ENCODE assay signal across 8 cellular contexts in genomic region chr6:135182993-135183531, GRCh38. TPM values are rescaled to one million over a fixed set of nuclear protein-coding genes. Genes with fewer than 3 reads are reported as not detected.
A peak's percentile ranks its signal among the peaks of the same experiment; 100 is the strongest.
DNase-seq lines count a peak whose midpoint lies in the region; ATAC-seq and TF ChIP-seq lines count a peak whose summit lies in the region.

No MANE protein-coding gene starts in this region.

- H3K9me3 Mint-ChIP-seq in endodermal cell (no peaks in the 10 kb centered on the region), neural crest cell (no peaks in the 10 kb centered on the region)

- H3K4me1 ChIP-seq in endodermal cell (ENCODE audit: control insufficient read depth, insufficient read depth, low read length) = no peaks in the 10 kb centered on the region
- peaks cover 0 to 32% (median 16%) of the 10 kb centered on the region in 4 donors for H3K4me1 ChIP-seq in tibial nerve

- H3K27ac Mint-ChIP-seq in endodermal cell (peak overlapping the region; percentile 1), neural crest cell (ENCODE audit: unreplicated experiment) (no peak overlapping the region)

- H3K9me3 ChIP-seq in endodermal cell (ENCODE audit: control insufficient read depth, low read length) = no peaks in the 10 kb centered on the region
- H3K9me3 ChIP-seq in tibial nerve = no peaks in the 10 kb centered on the region

- H3K27ac ChIP-seq in endodermal cell (ENCODE audit: low read depth, low read length) (no peak overlapping the region), tibial nerve (no peak overlapping the region)

- no peaks in the 10 kb centered on the region for H3K36me3 Mint-ChIP-seq in endodermal cell (ENCODE audit: low read depth)
- peaks cover 7% of the 10 kb centered on the region for H3K36me3 Mint-ChIP-seq in neural crest cell (ENCODE audit: low read depth)

- peak; percentile 25 for TF ChIP-seq CTCF in endodermal cell (conservative IDR thresholded peaks at IDR 0.05)
- TF ChIP-seq CTCF in neural crest cell (conservative IDR thresholded peaks at IDR 0.05) = peak; percentile 2
- no peak for TF ChIP-seq CTCF in tibial nerve (IDR thresholded peaks at IDR 0.05)

- TF ChIP-seq POLR2A in GM15510 (IDR thresholded peaks at IDR 0.05; ENCODE audit: borderline replicate concordance, extremely low read depth, insufficient read length) (peak; percentile 40), tibial nerve (IDR thresholded peaks at IDR 0.05) (no peak)

- TF ChIP-seq EP300 in tibial nerve (IDR thresholded peaks at IDR 0.05) = no peak

- H3K4me3 ChIP-seq in endodermal cell (ENCODE audit: low read length) (peak overlapping the region; percentile 79), tibial nerve (peak overlapping the region; percentile 36 to 69 (median 48))

- H3K4me3 Mint-ChIP-seq in endodermal cell = peak overlapping the region; percentile 73
- H3K4me3 Mint-ChIP-seq in neural crest cell = peak overlapping the region; percentile 84

- H3K27me3 ChIP-seq in endodermal cell (ENCODE audit: control insufficient read depth, insufficient read depth, low read length, poor library complexity, severe bottlenecking) = peaks cover 49% of the 10 kb centered on the region
- H3K27me3 ChIP-seq in tibial nerve = peaks cover 0 to 59% of the 10 kb centered on the region in 2 donors

- DNase-seq in NCI-H128 (lab: John Stamatoyannopoulos, UW; ENCODE audit: unreplicated experiment) = peak; percentile 33
- peak; percentile 39 to 59 for DNase-seq in activated CD4-positive, alpha-beta T cell treated with anti-CD3 and anti-CD28 coated beads, Interleukin-2, amount 50 U/mL, for 24 hours (ENCODE audit: low read depth in 1 of 2, low spot score in 1 of 2)
- no peak for DNase-seq in endodermal cell
- DNase-seq in neural crest cell (ENCODE audit: low read depth, low spot score) = no peak
- DNase-seq in tibial nerve (ENCODE audit: low spot score in 2 of 2) = no peak
- DNase-seq in C1 segment of cervical spinal cord (lab: John Stamatoyannopoulos, UW) = no peak

- H3K4me1 Mint-ChIP-seq in endodermal cell (peaks cover 13% of the 10 kb centered on the region), neural crest cell (peaks cover 18% of the 10 kb centered on the region)

- H3K9ac ChIP-seq in endodermal cell (ENCODE audit: extremely low read depth, low read length, poor library complexity, severe bottlenecking) = no peak overlapping the region

- H3K27me3 Mint-ChIP-seq in endodermal cell (ENCODE audit: insufficient read depth) = peaks cover 43% of the 10 kb centered on the region
- H3K27me3 Mint-ChIP-seq in neural crest cell (ENCODE audit: low read depth) = peaks cover 57% of the 10 kb centered on the region

- ATAC-seq in HG02610 (IDR thresholded peaks at IDR 0.05; ENCODE audit: unreplicated experiment) = peak; percentile 50

- H3K36me3 ChIP-seq in endodermal cell (ENCODE audit: control insufficient read depth, insufficient read depth, low read length) = no peaks in the 10 kb centered on the region
- H3K36me3 ChIP-seq in tibial nerve = no peaks in the 10 kb centered on the region

- 0 to 1% methylated on average over 18 to 33 of the region's 33 CpGs for WGBS in endodermal cell (ENCODE audit: insufficient coverage in 1 of 2, insufficient read length in 1 of 2), 2 experiments
- WGBS in tibial nerve, 2 donors = 2% methylated on average over 32 to 33 of the region's 33 CpGs

RNA-seq across cellular contexts. Expression of gene MYB, which starts 2.0 kb away (rescaled TPM):
- total RNA-seq in endodermal cell (1 to 10 TPM; 5.3 to 5.4 TPM), neural crest cell (6.8 and 8.1 TPM in 2 replicates), tibial nerve (1 to 10 TPM in 1 of 4 donors, under 1 TPM in 3; 0.63 to 1.2 (median 0.83) TPM)
- 3.3 TPM for polyA plus RNA-seq in endodermal cell (2013, experiment 1 of 2)
- polyA plus RNA-seq in endodermal cell (2013, experiment 2 of 2) = 3.2 TPM

Comparison
In these comparisons a context has a peak if more than half of its experiments do, and no peak if none do; other contexts are left out.
1. DNase-seq: peak in NCI-H128 (single experiment) and activated CD4-positive, alpha-beta T cell treated with anti-CD3 and anti-CD28 coated beads, Interleukin-2, amount 50 U/mL, for 24 hours (2 of 2); none in endodermal cell (single experiment), neural crest cell (single experiment), tibial nerve (0 of 2) and C1 segment of cervical spinal cord (0 of 14).
2. CTCF ChIP-seq: peak in endodermal cell (single experiment) and neural crest cell (single experiment); none in tibial nerve (0 of 5).